11 cellular contexts compared by ENCODE assay signal in genomic region chr7:44636041-44636580, GRCh38. TPM values are rescaled to one million over a fixed set of nuclear protein-coding genes. Genes with fewer than 3 reads are reported as not detected.
A peak's percentile ranks its signal among the peaks of the same experiment; 100 is the strongest.
DNase-seq lines count a peak whose midpoint lies in the region; ATAC-seq, FAIRE-seq and TF ChIP-seq lines count a peak whose summit lies in the region.
"Had no signal": no experiment of that assay in that cellular context is flagged by ENCODE, and none has a peak within 500 bp of the region (broad histone marks: within the 10 kb centered on the region; RNA-seq: fewer than 3 reads in every experiment).

No MANE protein-coding gene starts in this region.

- no peak for TF ChIP-seq EP300 in SK-N-SH (IDR thresholded peaks at IDR 0.05; ENCODE audit: borderline replicate concordance in 1 of 2, low read depth in 1 of 2, low read length in 1 of 2)

- no peak for FAIRE-seq in H54 (lab: Jason Lieb, UNC)
- FAIRE-seq: frontal cortex had no signal

- TF ChIP-seq CTCF in C4-2B (conservative IDR thresholded peaks at IDR 0.05): no peak
- 0 out of 2 replicates have a peak, but pooled peaks have one; percentile 15 for TF ChIP-seq CTCF in Loucy (conservative IDR thresholded peaks at IDR 0.05; ENCODE audit: low read length)
- no peak for TF ChIP-seq CTCF in ascending aorta (IDR thresholded peaks at IDR 0.05)
- no peak for TF ChIP-seq CTCF in SK-N-SH (IDR thresholded peaks at IDR 0.05)

- CTCF ChIA-PET in SK-N-SH (lab: Yijun Ruan, JAX): interaction anchor here (0.9 to 1.9 kb wide), 5 partner anchors 15 to 136 kb away, joined by 3 to 4 read pairs (median 3); no protein-coding TSS in a partner anchor

- peaks cover 88% of the 10 kb centered on the region for H3K4me1 ChIP-seq in Loucy (ENCODE audit: insufficient read depth, low read length, poor library complexity, severe bottlenecking)
- peaks cover 21 to 48% of the 10 kb centered on the region in 2 donors for H3K4me1 ChIP-seq in ascending aorta
- H3K4me1 ChIP-seq in SK-N-SH (ENCODE audit: control insufficient read depth in 1 of 2, insufficient read depth in 2 of 2, low read depth in 1 of 2, low read length in 1 of 2): peaks cover 25 to 46% of the 10 kb centered on the region in 2 experiments

- H3K4me3 ChIP-seq in Loucy (ENCODE audit: low read length, poor library complexity, severe bottlenecking) (no peak overlapping the region), ascending aorta (no peak overlapping the region), SK-N-SH (ENCODE audit: low read depth in 2 of 2, low read length in 1 of 2) (no peak overlapping the region)

- DNase-seq in ascending aorta (ENCODE audit: low spot score in 2 of 2) (no peak), myocyte (ENCODE audit: low read depth) (peak; percentile 50), hypothalamus (lab: John Stamatoyannopoulos, UW) (no peak), SK-N-SH (no peak), H54 (ENCODE audit: insufficient read length, low spot score) (no peak)
- DNase-seq: NCI-H2171 treated with DMSO at 0.1 percent for 48 hours; stimulated activated CD4-positive, alpha-beta T cell treated with anti-CD3 and anti-CD28 coated beads, Interleukin-15, amount 100 ng/mL, for 24 hours had no signal

- peak overlapping the region; percentile 47 for H3K9ac ChIP-seq in Loucy (ENCODE audit: low read depth, low read length, poor library complexity, severe bottlenecking)
- H3K9ac ChIP-seq in SK-N-SH: no peak overlapping the region

- POLR2A ChIA-PET in SK-N-SH (lab: Yijun Ruan, JAX): no interaction called here

- H3F3A ChIP-seq in Loucy (ENCODE audit: low read depth) (peaks cover 4% of the 10 kb centered on the region; the same call in 1 of the 2 replicates), SK-N-SH (replicated peaks; ENCODE audit: insufficient read depth) (peaks cover 40% of the 10 kb centered on the region)

- H3K9me3 ChIP-seq in Loucy (ENCODE audit: insufficient read depth, low read depth, low read length) (no peaks in the 10 kb centered on the region), ascending aorta (no peaks in the 10 kb centered on the region), SK-N-SH (no peaks in the 10 kb centered on the region)

- H3K27me3 ChIP-seq in Loucy (ENCODE audit: insufficient read depth, low read length, poor library complexity, severe bottlenecking) (no peaks in the 10 kb centered on the region), ascending aorta (no peaks in the 10 kb centered on the region), SK-N-SH (ENCODE audit: insufficient read depth) (no peaks in the 10 kb centered on the region)

- ATAC-seq in GM21423 (IDR thresholded peaks at IDR 0.05; ENCODE audit: unreplicated experiment): no peak

- 92% methylated on average over 2 of the region's 3 CpGs for WGBS in SK-N-SH (ENCODE audit: low lambda C conversion rate)

- TF ChIP-seq RAD21 in SK-N-SH (IDR thresholded peaks at IDR 0.05; ENCODE audit: low read length): no peak

- H3K27ac ChIP-seq in C4-2B (peak overlapping the region; percentile 87; the same call in 1 of the 2 replicates), ascending aorta (peak overlapping the region; percentile 88 to 90), SK-N-SH (ENCODE audit: low read depth in 2 of 2, low read length in 1 of 2) (no peak overlapping the region)

- H3K79me2 ChIP-seq in Loucy (ENCODE audit: insufficient read depth, low read length) (peaks cover 29% of the 10 kb centered on the region; the same call in 1 of the 2 replicates), SK-N-SH (ENCODE audit: insufficient read depth) (peaks cover 16% of the 10 kb centered on the region; the same call in 1 of the 2 replicates)

- H4K20me1 ChIP-seq in Loucy (ENCODE audit: insufficient read depth, low read length, poor library complexity, severe bottlenecking) (peaks cover 5% of the 10 kb centered on the region), SK-N-SH (ENCODE audit: insufficient read depth) (0 out of 2 replicates have a peak, but pooled peaks cover 5% of the 10 kb centered on the region)

- H3K9me2 ChIP-seq in Loucy (replicated peaks; ENCODE audit: low read depth, low read length) (no peaks in the 10 kb centered on the region), SK-N-SH (no peaks in the 10 kb centered on the region)

- H3K36me3 ChIP-seq in Loucy (ENCODE audit: insufficient read depth, low read length): no peaks in the 10 kb centered on the region
- no peaks in the 10 kb centered on the region for H3K36me3 ChIP-seq in ascending aorta
- H3K36me3 ChIP-seq in SK-N-SH (replicated peaks in 1 of 2; ENCODE audit: control insufficient read depth in 1 of 2, insufficient read depth in 2 of 2, low read length in 1 of 2): no peaks in the 10 kb centered on the region

- H3K4me2 ChIP-seq in Loucy (ENCODE audit: low read depth, low read length, poor library complexity, severe bottlenecking): peak overlapping the region; percentile 8
- no peak overlapping the region for H3K4me2 ChIP-seq in SK-N-SH

- no peak for TF ChIP-seq POLR2A in H54 (IDR thresholded peaks at IDR 0.05; ENCODE audit: low read depth, low read length)

- intact Hi-C loops in ascending aorta (cut with DNase I): no loop called here

- H2AFZ ChIP-seq in Loucy (ENCODE audit: low read length): no peak overlapping the region
- no peak overlapping the region for H2AFZ ChIP-seq in SK-N-SH (ENCODE audit: low read depth)

TF ChIP-seq in SK-N-SH, 30 proteins besides CTCF, POLR2A, EP300 and RAD21:
- TF ChIP-seq YY1 (IDR thresholded peaks at IDR 0.05; ENCODE audit: low read depth): no peak
- no peak for TF ChIP-seq GABPA (IDR thresholded peaks at IDR 0.05; ENCODE audit: low read depth)
- no peak for TF ChIP-seq ZBTB33 (IDR thresholded peaks at IDR 0.05; ENCODE audit: borderline replicate concordance, low read depth)
- no peak for TF ChIP-seq JUND (IDR thresholded peaks at IDR 0.05)
- no peak for TF ChIP-seq FOXM1 (IDR thresholded peaks at IDR 0.05; ENCODE audit: low read depth)
- TF ChIP-seq MXI1 (IDR thresholded peaks at IDR 0.05; ENCODE audit: low read depth, low read length): no peak
- TF ChIP-seq USF2 (IDR thresholded peaks at IDR 0.05; ENCODE audit: borderline replicate concordance, low read depth, low read length): no peak
- TF ChIP-seq REST (IDR thresholded peaks at IDR 0.05; ENCODE audit: low read depth, low read length): no peak
- no peak for TF ChIP-seq RXRA (IDR thresholded peaks at IDR 0.05; ENCODE audit: borderline replicate concordance, low read depth)
TF ChIP-seq in SK-N-SH: peak in this region for 0.

RNA-seq across cellular contexts. Expression of gene OGDH, which starts 29.7 kb away (rescaled TPM):
- total RNA-seq in ascending aorta (117 TPM), myocyte (172 and 183 TPM in 2 replicates)
- 86.7 TPM for polyA plus RNA-seq in myocyte (2012)
- polyA plus RNA-seq in SK-N-SH (2012; rRNA removed): 58.2 and 69.4 TPM in 2 replicates
- 35.2 and 49.5 TPM in 2 replicates for polyA plus RNA-seq in SK-N-SH (2012; cell fraction: cytosol; rRNA removed)
- polyA plus RNA-seq in SK-N-SH (2012; cell fraction: nucleus; rRNA removed): 71.1 and 78.7 TPM in 2 replicates

RNA-seq across cellular contexts. Expression of gene TMED4, which starts 54.1 kb away (rescaled TPM):
- total RNA-seq in ascending aorta (69.1 TPM), myocyte (338 and 363 TPM in 2 replicates)
- polyA plus RNA-seq in myocyte (2012): 123 TPM
- 145 and 192 TPM in 2 replicates for polyA plus RNA-seq in SK-N-SH (2012; rRNA removed)
- 101 and 126 TPM in 2 replicates for polyA plus RNA-seq in SK-N-SH (2012; cell fraction: cytosol; rRNA removed)
- 144 and 182 TPM in 2 replicates for polyA plus RNA-seq in SK-N-SH (2012; cell fraction: nucleus; rRNA removed)

Comparison
In these comparisons a context has a peak if more than half of its experiments do, and no peak if none do; other contexts are left out.
1. H3K27ac ChIP-seq: peak in C4-2B (single experiment) and ascending aorta (2 of 2); none in SK-N-SH (0 of 2).